In the genomic region with DNA sequence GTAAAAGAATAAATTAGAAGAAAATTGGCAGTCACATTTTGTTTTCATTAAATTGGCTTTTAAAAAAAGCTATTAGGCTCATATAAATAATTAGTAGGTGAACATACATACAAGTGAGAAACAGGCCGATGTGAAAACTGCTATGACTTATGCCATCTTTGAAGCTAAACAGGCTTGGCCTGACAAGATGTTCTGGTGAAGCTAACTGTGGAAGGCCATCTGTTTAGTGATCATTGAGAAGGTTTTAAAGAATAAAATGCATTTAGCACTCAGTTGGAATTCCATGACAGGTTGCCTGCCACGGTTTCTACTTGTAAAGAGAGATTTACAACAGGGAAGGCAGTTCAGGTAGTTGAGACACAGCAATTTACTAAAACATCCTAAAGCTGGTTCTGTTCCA, we compare ENCODE assay signal across 18 cellular contexts.
"Had no signal": no experiment of that assay in that cellular context is flagged by ENCODE, and none has a peak within 500 bp of the region (broad histone marks: within the 10 kb centered on the region; RNA-seq: fewer than 3 reads in every experiment).

No MANE protein-coding gene starts in this region.

- DNase-seq: dermis blood vessel endothelial cell; dorsolateral prefrontal cortex; effector CD4-positive, alpha-beta T cell; effector memory CD4-positive, alpha-beta T cell; foreskin keratinocyte; heart left ventricle; hypothalamus; islet precursor cell; kidney; kidney glomerular epithelial cell; left colon; left lung; left ventricle myocardium superior; lower lobe of right lung; mesenchymal stem cell; mucosa of descending colon; naive B cell had no signal

- H3K27me3 Mint-ChIP-seq: naive B cell had no signal

- H3K27ac Mint-ChIP-seq: mesothelial cell of epicardium, naive B cell had no signal

- H3K36me3 Mint-ChIP-seq: mesothelial cell of epicardium, naive B cell had no signal

- H3K4me1 Mint-ChIP-seq: mesothelial cell of epicardium, naive B cell had no signal

- H3K4me3 Mint-ChIP-seq: mesothelial cell of epicardium, naive B cell had no signal
